ENCODE assay signal across 23 cellular contexts in the genomic region with DNA sequence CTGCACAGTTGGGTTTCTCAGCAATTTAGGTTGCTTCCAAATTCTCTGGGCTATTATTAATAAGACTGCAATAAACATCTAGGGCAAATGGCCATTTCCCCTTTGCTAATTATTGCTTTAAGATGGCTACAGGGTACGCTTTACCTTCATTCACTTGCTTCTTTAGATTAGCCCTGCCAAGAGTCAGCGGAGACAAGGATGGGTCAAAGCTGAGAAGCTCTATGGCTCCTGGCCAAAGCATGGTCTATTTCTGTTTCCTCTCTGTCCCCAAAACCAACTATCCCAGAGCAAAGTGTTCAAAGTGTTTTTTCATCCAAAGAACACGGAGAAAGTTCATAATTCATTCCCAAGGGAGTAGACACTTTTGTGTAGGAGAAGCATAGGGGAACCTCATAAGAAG.
"Had no signal": no experiment of that assay in that cellular context is flagged by ENCODE, and none has a peak within 500 bp of the region (broad histone marks: within the 10 kb centered on the region; RNA-seq: fewer than 3 reads in every experiment).

No MANE protein-coding gene starts in this region.

- H3K27ac Mint-ChIP-seq: endodermal cell; memory B cell; mesothelial cell of epicardium; natural killer cell treated with Interleukin-12 subunit alpha and Interleukin-12 subunit beta and Interleukin-15 and Interleukin-18, amount 100 ng/mL, for 72 hours; neural progenitor cell; stimulated activated memory B cell treated with anti-CD40 and anti-IgM and Interleukin-4, amounts not matched to agents 10 μg/mL and 1 μg/mL and 100 μg/mL, for 72 hours had no signal

- H3K9me3 ChIP-seq: lower lobe of right lung, ovary, right lobe of liver, stomach, thoracic aorta had no signal

- DNase-seq: effector CD4-positive, alpha-beta T cell; endodermal cell; foreskin melanocyte; hippocampal formation; kidney glomerular epithelial cell; lower lobe of right lung; nucleus accumbens; ovary; right lobe of liver; stimulated activated CD4-positive, alpha-beta T cell treated with anti-CD3 and anti-CD28 coated beads, Interleukin-4, amount 100 ng/mL, for 1 hour; stimulated activated CD8-positive, alpha-beta memory T cell treated with anti-CD3 and anti-CD28 coated beads, Interleukin-4, amount 100 ng/mL, for 48 hours; stomach; substantia nigra; trophoblast cell had no signal

- ATAC-seq: left lobe of liver; lower lobe of right lung; natural killer cell treated with Interleukin-12 subunit alpha and Interleukin-12 subunit beta and Interleukin-15 and Interleukin-18, amount 100 ng/mL, for 72 hours; right lobe of liver; stimulated activated memory B cell treated with anti-CD40 and anti-IgM and Interleukin-4, amounts not matched to agents 10 μg/mL and 1 μg/mL and 100 μg/mL, for 72 hours had no signal

- H3K9me3 Mint-ChIP-seq: endodermal cell; natural killer cell treated with Interleukin-12 subunit alpha and Interleukin-12 subunit beta and Interleukin-15 and Interleukin-18, amount 100 ng/mL, for 72 hours; neural progenitor cell; stimulated activated memory B cell treated with anti-CD40 and anti-IgM and Interleukin-4, amounts not matched to agents 10 μg/mL and 1 μg/mL and 100 μg/mL, for 72 hours had no signal

- H3K4me1 Mint-ChIP-seq: memory B cell, mesothelial cell of epicardium had no signal

- H3K27me3 Mint-ChIP-seq: memory B cell; natural killer cell treated with Interleukin-12 subunit alpha and Interleukin-12 subunit beta and Interleukin-15 and Interleukin-18, amount 100 ng/mL, for 72 hours; stimulated activated memory B cell treated with anti-CD40 and anti-IgM and Interleukin-4, amounts not matched to agents 10 μg/mL and 1 μg/mL and 100 μg/mL, for 72 hours had no signal

- H3K4me3 Mint-ChIP-seq: endodermal cell; memory B cell; mesothelial cell of epicardium; natural killer cell treated with Interleukin-12 subunit alpha and Interleukin-12 subunit beta and Interleukin-15 and Interleukin-18, amount 100 ng/mL, for 72 hours; neural progenitor cell; stimulated activated memory B cell treated with anti-CD40 and anti-IgM and Interleukin-4, amounts not matched to agents 10 μg/mL and 1 μg/mL and 100 μg/mL, for 72 hours had no signal

- H3K9ac ChIP-seq: neural progenitor cell had no signal

- H3K4me3 ChIP-seq: coronary artery, heart left ventricle, lower lobe of right lung, neural progenitor cell, ovary, right lobe of liver, stomach, thoracic aorta had no signal

- H3K36me3 ChIP-seq: neural progenitor cell, ovary had no signal

- H3K4me1 ChIP-seq: right lobe of liver had no signal

- H3K27me3 ChIP-seq: heart left ventricle, neural progenitor cell, ovary, right lobe of liver, stomach had no signal

- H3K27ac ChIP-seq: coronary artery, lower lobe of right lung, neural progenitor cell, ovary, right lobe of liver, stomach, thoracic aorta had no signal
